Comparison of ENCODE assay signal across 9 cellular contexts in the genomic region with DNA sequence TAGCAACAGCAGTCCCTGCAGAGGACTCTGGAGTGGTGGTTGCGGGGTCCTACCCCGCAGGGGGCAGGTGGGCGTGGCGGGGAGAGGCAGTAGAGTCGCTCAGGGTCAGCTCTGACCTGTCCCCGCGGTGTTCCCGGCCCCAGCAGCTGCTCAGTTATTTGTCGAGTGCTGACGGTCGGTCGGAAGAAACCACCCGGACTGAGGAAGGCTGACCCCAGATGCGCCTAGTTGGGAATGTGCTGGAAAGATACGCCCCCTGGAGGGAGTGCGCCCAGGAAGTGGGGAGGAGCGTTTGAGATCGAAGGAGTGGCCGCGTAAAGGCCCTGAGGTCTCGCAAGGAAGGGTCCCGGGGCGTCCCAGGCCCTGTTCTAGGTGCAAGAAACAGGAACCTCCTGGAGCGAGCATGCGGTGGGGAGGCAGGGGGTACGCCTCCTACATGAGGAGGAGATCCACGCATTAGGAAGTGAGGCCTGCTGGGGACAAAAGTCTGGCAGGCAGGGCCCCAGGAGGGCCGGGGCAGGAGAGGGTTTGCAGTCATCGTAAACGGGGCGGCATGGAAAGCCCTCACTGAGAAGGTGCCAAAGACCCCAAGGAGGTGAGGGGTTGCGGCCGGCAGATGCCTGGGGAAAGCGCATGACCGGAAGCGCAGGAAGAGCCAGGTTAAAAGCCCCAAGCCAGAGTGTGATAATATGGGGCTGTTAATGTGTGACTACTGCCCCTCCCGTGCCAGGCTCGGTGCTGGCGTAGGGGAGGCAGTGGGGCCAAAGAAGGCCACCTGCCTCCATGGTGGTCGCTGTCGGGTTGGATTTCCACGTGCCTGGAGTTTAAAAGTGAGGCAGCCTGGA. TPM values are rescaled to one million over a fixed set of nuclear protein-coding genes. Genes with fewer than 3 reads are reported as not detected.
DNase-seq lines count a peak whose midpoint lies in the region; ATAC-seq and TF ChIP-seq lines count a peak whose summit lies in the region.
"Had no signal": no experiment of that assay in that cellular context is flagged by ENCODE, and none has a peak within 500 bp of the region (broad histone marks: within the 10 kb centered on the region; RNA-seq: fewer than 3 reads in every experiment).

No MANE protein-coding gene starts in this region.

- in situ Hi-C loops in HAP-1 (cut with MboI; ENCODE audit: low sequenced_read_pairs) = no loop called here

- intact Hi-C loops in activated CD4-positive, alpha-beta memory T cell treated with anti-CD3 and anti-CD28 coated beads for 36 hours (cut with micrococcal nuclease) = no loop called here

- TF ChIP-seq CTCF in right atrium auricular region (IDR thresholded peaks at IDR 0.05) (peak in 1 of 2 donors; percentile 36), retinal pigment epithelial cell (conservative IDR thresholded peaks at IDR 0.05; ENCODE audit: low read depth, low read length) (peak; percentile 32)

- no peaks in the 10 kb centered on the region for H3K9me2 ChIP-seq in Karpas-422 (replicated peaks; ENCODE audit: insufficient read depth, low read length)

- H3K4me1 Mint-ChIP-seq in activated T-helper 17 cell treated with anti-CD3 and anti-CD28 coated beads, Interleukin-2, amount 50 U/mL, for 72 hours = peaks cover 19% of the 10 kb centered on the region
- peaks cover 15% of the 10 kb centered on the region for H3K4me1 Mint-ChIP-seq in activated CD4-positive, alpha-beta memory T cell treated with anti-CD3 and anti-CD28 coated beads for 36 hours (ENCODE audit: low read depth)

- H3K9ac ChIP-seq in Karpas-422 (ENCODE audit: low read length) = no peak overlapping the region

- H3K27me3 ChIP-seq in HAP-1 (ENCODE audit: low read depth) (no peaks in the 10 kb centered on the region), right atrium auricular region (no peaks in the 10 kb centered on the region), Karpas-422 (ENCODE audit: low read length) (no peaks in the 10 kb centered on the region)

- POLR2A ChIA-PET in activated CD4-positive, alpha-beta memory T cell treated with anti-CD3 and anti-CD28 coated beads for 36 hours (lab: Charles Lee) = interaction anchor here (0.6 kb wide), 1 partner anchor 257 kb away, joined by 3 read pairs; the partner anchor contains the start of gene DACT3

- CTCF ChIA-PET in activated CD4-positive, alpha-beta memory T cell treated with anti-CD3 and anti-CD28 coated beads for 36 hours (lab: Charles Lee) = interaction anchor here (0.6 to 5.8 kb wide), 7 partner anchors 28 to 107 kb away, joined by 3 to 59 read pairs (median 4); no protein-coding TSS in a partner anchor

- H3K36me3 ChIP-seq in HAP-1 (replicated peaks) = no peaks in the 10 kb centered on the region
- no peaks in the 10 kb centered on the region for H3K36me3 ChIP-seq in right atrium auricular region
- no peaks in the 10 kb centered on the region for H3K36me3 ChIP-seq in Karpas-422 (ENCODE audit: insufficient read depth, low read length)

- H3K36me3 Mint-ChIP-seq in activated T-helper 17 cell treated with anti-CD3 and anti-CD28 coated beads, Interleukin-2, amount 50 U/mL, for 72 hours (ENCODE audit: low read depth) = no peaks in the 10 kb centered on the region
- no peaks in the 10 kb centered on the region for H3K36me3 Mint-ChIP-seq in activated CD4-positive, alpha-beta memory T cell treated with anti-CD3 and anti-CD28 coated beads for 36 hours

- H3K27ac ChIP-seq in right atrium auricular region (peak overlapping the region; percentile 68 to 69), Karpas-422 (ENCODE audit: low read length) (no peak overlapping the region)

- H3K4me2 ChIP-seq in Karpas-422 (ENCODE audit: low read depth, low read length, poor library complexity, severe bottlenecking) = no peak overlapping the region

- H3K9me3 ChIP-seq in HAP-1 (no peaks in the 10 kb centered on the region), right atrium auricular region (no peaks in the 10 kb centered on the region), Karpas-422 (ENCODE audit: low read length) (no peaks in the 10 kb centered on the region)

- DNase-seq in HAP-1 (ENCODE audit: low spot score in 2 of 2) = peak; percentile 66 to 89
- DNase-seq in right atrium auricular region (ENCODE audit: low spot score) = peak; percentile 72
- no peak for DNase-seq in retinal pigment epithelial cell (ENCODE audit: low read depth)
- DNase-seq in activated CD4-positive, alpha-beta memory T cell treated with anti-CD3 and anti-CD28 coated beads for 36 hours = no peak
- no peak for DNase-seq in Karpas-422
- DNase-seq in DMS114 treated with DMSO at 0.1 percent for 48 hours (lab: John Stamatoyannopoulos, UW; ENCODE audit: unreplicated experiment) = no peak

- H3K4me1 ChIP-seq in HAP-1 = peaks cover 17% of the 10 kb centered on the region
- H3K4me1 ChIP-seq in right atrium auricular region = peaks cover 0 to 45% of the 10 kb centered on the region in 2 donors
- no peaks in the 10 kb centered on the region for H3K4me1 ChIP-seq in Karpas-422 (ENCODE audit: low read length)

- ATAC-seq in activated T-helper 17 cell treated with anti-CD3 and anti-CD28 coated beads, Interleukin-2, amount 50 U/mL, for 72 hours (replicated peaks) = no peak
- no peak for ATAC-seq in GM19328 (IDR thresholded peaks at IDR 0.05; ENCODE audit: unreplicated experiment)

- H3K27me3 Mint-ChIP-seq in activated T-helper 17 cell treated with anti-CD3 and anti-CD28 coated beads, Interleukin-2, amount 50 U/mL, for 72 hours = peaks cover 45% of the 10 kb centered on the region
- H3K27me3 Mint-ChIP-seq in activated CD4-positive, alpha-beta memory T cell treated with anti-CD3 and anti-CD28 coated beads for 36 hours = peaks cover 56% of the 10 kb centered on the region

- no peaks in the 10 kb centered on the region for H3K9me3 Mint-ChIP-seq in activated T-helper 17 cell treated with anti-CD3 and anti-CD28 coated beads, Interleukin-2, amount 50 U/mL, for 72 hours
- no peaks in the 10 kb centered on the region for H3K9me3 Mint-ChIP-seq in activated CD4-positive, alpha-beta memory T cell treated with anti-CD3 and anti-CD28 coated beads for 36 hours

- no peak overlapping the region for H2AFZ ChIP-seq in Karpas-422 (ENCODE audit: low read length)

- H3K4me3 Mint-ChIP-seq in activated T-helper 17 cell treated with anti-CD3 and anti-CD28 coated beads, Interleukin-2, amount 50 U/mL, for 72 hours = peak overlapping the region; percentile 56
- no peak overlapping the region for H3K4me3 Mint-ChIP-seq in activated CD4-positive, alpha-beta memory T cell treated with anti-CD3 and anti-CD28 coated beads for 36 hours

- H3K27ac Mint-ChIP-seq in activated T-helper 17 cell treated with anti-CD3 and anti-CD28 coated beads, Interleukin-2, amount 50 U/mL, for 72 hours = no peak overlapping the region
- H3K27ac Mint-ChIP-seq in activated CD4-positive, alpha-beta memory T cell treated with anti-CD3 and anti-CD28 coated beads for 36 hours = no peak overlapping the region

- H4K20me1 ChIP-seq in Karpas-422 (ENCODE audit: insufficient read depth, low read depth, low read length) = no peaks in the 10 kb centered on the region

- H3K79me2 ChIP-seq in Karpas-422 (ENCODE audit: low read length) = no peaks in the 10 kb centered on the region

- peak overlapping the region; percentile 40 for H3K4me3 ChIP-seq in HAP-1
- peak overlapping the region; percentile 27 to 46 for H3K4me3 ChIP-seq in right atrium auricular region
- H3K4me3 ChIP-seq in retinal pigment epithelial cell (ENCODE audit: low read length) = peak overlapping the region; percentile 37
- H3K4me3 ChIP-seq in Karpas-422 (ENCODE audit: low read length) = no peak overlapping the region

RNA-seq across cellular contexts. Expression of gene CCDC8, which starts 9.1 kb away (rescaled TPM):
- not detected for total RNA-seq in activated T-helper 17 cell treated with anti-CD3 and anti-CD28 coated beads, Interleukin-2, amount 50 U/mL, for 72 hours
- total RNA-seq in right atrium auricular region = 10 to 100 TPM; 30.4 to 34.6 TPM
- total RNA-seq in activated CD4-positive, alpha-beta memory T cell treated with anti-CD3 and anti-CD28 coated beads for 36 hours = not detected
- not detected in 2 replicates for total RNA-seq in Karpas-422 (2014; rRNA removed; shearing (Covaris generic); ENCODE audit: low replicate concordance)

RNA-seq across cellular contexts. Expression of gene PNMA8C, which starts 24.5 kb away (rescaled TPM):
- not detected for total RNA-seq in activated T-helper 17 cell treated with anti-CD3 and anti-CD28 coated beads, Interleukin-2, amount 50 U/mL, for 72 hours
- total RNA-seq in right atrium auricular region = not detected
- total RNA-seq in activated CD4-positive, alpha-beta memory T cell treated with anti-CD3 and anti-CD28 coated beads for 36 hours = not detected
- not detected in 2 replicates for total RNA-seq in Karpas-422 (2014; rRNA removed; shearing (Covaris generic); ENCODE audit: low replicate concordance)
- total RNA-seq: RPMI7951 had no signal

RNA-seq across cellular contexts. Expression of gene PPP5C, which starts 57.4 kb away (rescaled TPM):
- total RNA-seq in activated T-helper 17 cell treated with anti-CD3 and anti-CD28 coated beads, Interleukin-2, amount 50 U/mL, for 72 hours = 100 to 1,000 TPM in 1 of 2 donors, 10 to 100 TPM in 1; 60.0 to 127 TPM
- total RNA-seq in right atrium auricular region = 10 to 100 TPM; 59.1 to 84.3 TPM
- 10 to 100 TPM; 76.9 to 82.5 TPM for total RNA-seq in activated CD4-positive, alpha-beta memory T cell treated with anti-CD3 and anti-CD28 coated beads for 36 hours
- total RNA-seq in Karpas-422 (2014; rRNA removed; shearing (Covaris generic); ENCODE audit: low replicate concordance) = 31.1 and 57.5 TPM in 2 replicates

Comparison
In these comparisons a context has a peak if more than half of its experiments do, and no peak if none do; other contexts are left out.
1. DNase-seq: peak in HAP-1 (2 of 2) and right atrium auricular region (single experiment); none in retinal pigment epithelial cell (single experiment), activated CD4-positive, alpha-beta memory T cell treated with anti-CD3 and anti-CD28 coated beads for 36 hours (single experiment), Karpas-422 (single experiment) and DMS114 treated with DMSO at 0.1 percent for 48 hours (single experiment).
2. RNA of gene CCDC8, which starts 9.1 kb away (total RNA-seq): 30.4 to 34.6 TPM in right atrium auricular region; not detected in activated T-helper 17 cell treated with anti-CD3 and anti-CD28 coated beads, Interleukin-2, amount 50 U/mL, for 72 hours, not detected in activated CD4-positive, alpha-beta memory T cell treated with anti-CD3 and anti-CD28 coated beads for 36 hours and not detected in Karpas-422; every median in the first group is over 10 times any median in the second.